8 cellular contexts compared by ENCODE assay signal in genomic region chr19:49889687-49890348, GRCh38. TPM values are rescaled to one million over a fixed set of nuclear protein-coding genes. Genes with fewer than 3 reads are reported as not detected.
DNase-seq lines count a peak whose midpoint lies in the region; ATAC-seq and TF ChIP-seq lines count a peak whose summit lies in the region.

No MANE protein-coding gene starts in this region.

- no peaks in the 10 kb centered on the region for H3K36me3 ChIP-seq in kidney epithelial cell (ENCODE audit: control insufficient read depth, insufficient read depth, low read length)

- CTCF ChIA-PET in activated B cell treated with CpG ODN at 0.5 μM for 24 hours (lab: Charles Lee), result interaction anchor here (0.8 to 1.6 kb wide), 6 partner anchors 21 to 48 kb away, joined by 3 to 15 read pairs (median 3); partner anchors contain the start of genes ATF5, NUP62, PNKP and PTOV1

- TF ChIP-seq CTCF in activated B cell treated with CpG ODN at 0.5 μM for 24 hours (IDR thresholded peaks at IDR 0.05) (peak; percentile 39), kidney epithelial cell (IDR thresholded peaks at IDR 0.05; ENCODE audit: insufficient read depth, low read length, poor library complexity, severe bottlenecking) (peak; percentile 69)

- intact Hi-C loops in activated B cell treated with CpG ODN at 0.5 μM for 24 hours (cut with micrococcal nuclease), result loop anchor here (1.0 to 10.0 kb wide), 7 partner anchors 13 to 555 kb away; partner anchors contain the start of genes AKT1S1, ATF5, CD37 and NUP62

- POLR2A ChIA-PET in activated B cell treated with CpG ODN at 0.5 μM for 24 hours (lab: Charles Lee), result interaction anchor here (0.6 to 11.5 kb wide), 12 partner anchors 10 to 123 kb away, joined by 3 to 317 read pairs (median 6); partner anchors contain the start of genes AKT1S1, AP2A1, ATF5 and NUP62

- H3K36me3 Mint-ChIP-seq in activated B cell treated with CpG ODN at 0.5 μM for 24 hours (ENCODE audit: low read depth), result peaks cover 17% of the 10 kb centered on the region

- peak; percentile 66 for ATAC-seq in activated B cell treated with CpG ODN at 0.5 μM for 24 hours (ENCODE audit: low read depth)
- no peak for ATAC-seq in GM21576 (IDR thresholded peaks at IDR 0.05; ENCODE audit: unreplicated experiment)

- H3K27me3 ChIP-seq in kidney epithelial cell (ENCODE audit: control insufficient read depth, insufficient read depth, low read length), result peaks cover 8% of the 10 kb centered on the region

- H3K4me3 Mint-ChIP-seq in activated B cell treated with CpG ODN at 0.5 μM for 24 hours, result peak overlapping the region; percentile 82

- H3K9me3 Mint-ChIP-seq in activated B cell treated with CpG ODN at 0.5 μM for 24 hours, result no peaks in the 10 kb centered on the region

- H3K27me3 Mint-ChIP-seq in activated B cell treated with CpG ODN at 0.5 μM for 24 hours, result no peaks in the 10 kb centered on the region

- H3K4me3 ChIP-seq in kidney epithelial cell (ENCODE audit: low read depth, low read length), result peak overlapping the region; percentile 23

- DNase-seq in NCI-H2029 (lab: John Stamatoyannopoulos, UW), result peak; percentile 61
- no peak for DNase-seq in NCI-H2029 treated with DMSO at 0.1 percent for 48 hours (lab: John Stamatoyannopoulos, UW)
- no peak for DNase-seq in activated B cell treated with CpG ODN at 0.5 μM for 24 hours
- peak; percentile 72 for DNase-seq in central memory CD4-positive, alpha-beta T cell
- no peak for DNase-seq in kidney epithelial cell (ENCODE audit: low read depth)
- DNase-seq in stimulated activated CD4-positive, alpha-beta T cell treated with anti-CD3 and anti-CD28 coated beads, Interleukin-2, amount 100 ng/mL, for 24 hours, result peak; percentile 76 to 78
- no peak for DNase-seq in SHP77 treated with DMSO at 0.1 percent for 48 hours (lab: John Stamatoyannopoulos, UW)

- peak overlapping the region; percentile 7 for H3K27ac Mint-ChIP-seq in activated B cell treated with CpG ODN at 0.5 μM for 24 hours

- H3K4me1 Mint-ChIP-seq in activated B cell treated with CpG ODN at 0.5 μM for 24 hours, result peaks cover 41% of the 10 kb centered on the region

RNA-seq across cellular contexts. Expression of gene IL4I1, which starts 6.9 kb away (rescaled TPM):
- total RNA-seq in activated B cell treated with CpG ODN at 0.5 μM for 24 hours, result 24.0 and 25.5 TPM in 2 replicates
- 6.2 and 8.2 TPM in 2 replicates for total RNA-seq in kidney epithelial cell

RNA-seq across cellular contexts. Expression of gene TBC1D17, which starts 12.3 kb away (rescaled TPM):
- total RNA-seq in activated B cell treated with CpG ODN at 0.5 μM for 24 hours (51.1 and 57.0 TPM in 2 replicates), kidney epithelial cell (17.4 and 28.1 TPM in 2 replicates)

RNA-seq across cellular contexts. Expression of gene AKT1S1, which starts 12.7 kb away (rescaled TPM):
- total RNA-seq in activated B cell treated with CpG ODN at 0.5 μM for 24 hours (21.3 and 28.7 TPM in 2 replicates), kidney epithelial cell (23.2 and 34.6 TPM in 2 replicates)

RNA-seq across cellular contexts. Expression of gene PNKP, which starts 22.4 kb away (rescaled TPM):
- total RNA-seq in activated B cell treated with CpG ODN at 0.5 μM for 24 hours (174 and 205 TPM in 2 replicates), kidney epithelial cell (69.3 and 78.2 TPM in 2 replicates)

RNA-seq across cellular contexts. Expression of gene PTOV1, which starts 38.9 kb away (rescaled TPM):
- 103 and 107 TPM in 2 replicates for total RNA-seq in activated B cell treated with CpG ODN at 0.5 μM for 24 hours
- 47.9 and 71.1 TPM in 2 replicates for total RNA-seq in kidney epithelial cell

Comparison
In these comparisons a context has a peak if more than half of its experiments do, and no peak if none do; other contexts are left out.
1. DNase-seq: peak in NCI-H2029 (single experiment), central memory CD4-positive, alpha-beta T cell (single experiment) and stimulated activated CD4-positive, alpha-beta T cell treated with anti-CD3 and anti-CD28 coated beads, Interleukin-2, amount 100 ng/mL, for 24 hours (2 of 2); none in NCI-H2029 treated with DMSO at 0.1 percent for 48 hours (single experiment), activated B cell treated with CpG ODN at 0.5 μM for 24 hours (single experiment), kidney epithelial cell (single experiment) and SHP77 treated with DMSO at 0.1 percent for 48 hours (single experiment).